17 cellular contexts compared by ENCODE assay signal in the genomic region with DNA sequence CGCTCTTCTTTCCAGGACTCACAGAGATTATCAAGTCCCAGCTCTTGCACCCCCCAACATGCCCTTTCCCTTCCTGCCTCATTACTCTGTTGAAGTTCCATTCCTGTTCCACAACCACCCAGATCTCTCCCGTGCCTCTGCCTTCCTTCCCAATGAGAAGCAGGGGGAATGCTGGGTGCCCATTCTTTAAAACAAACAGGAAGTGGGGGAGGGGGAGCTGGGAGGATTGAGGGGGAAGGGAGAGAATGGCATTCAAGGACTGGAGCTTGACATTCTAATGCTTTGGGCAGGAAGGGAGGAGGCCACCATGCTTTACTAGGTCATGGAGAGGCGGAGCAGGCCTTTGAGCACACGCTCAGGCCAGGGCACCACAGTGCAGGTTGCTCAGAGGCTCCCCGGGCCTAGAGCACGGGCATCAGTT.
DNase-seq lines count a peak whose midpoint lies in the region; ATAC-seq and TF ChIP-seq lines count a peak whose summit lies in the region.
"Had no signal": no experiment of that assay in that cellular context is flagged by ENCODE, and none has a peak within 500 bp of the region (broad histone marks: within the 10 kb centered on the region; RNA-seq: fewer than 3 reads in every experiment).

No MANE protein-coding gene starts in this region.

- peak overlapping the region; percentile 62 for H2BK5ac ChIP-seq in mesendoderm (ENCODE audit: low read length)

- H3K27ac Mint-ChIP-seq in CD4-positive, alpha-beta memory T cell, result peak overlapping the region in 5 of 7 donors; percentile 82 to 96 (median 85)
- peak overlapping the region; percentile 6 for H3K27ac Mint-ChIP-seq in activated T-helper 1 cell treated with anti-CD3 and anti-CD28 coated beads, Interleukin-12 subunit alpha, Interleukin-12 subunit beta, Interleukin-2, Interleukin-4 antibody, amounts not matched to agents 30 ng/mL and 10 ng/mL and 1 ng/mL, durations not matched to agents 14 hours and 24 hours and 36 hours
- H3K27ac Mint-ChIP-seq: activated naive CD8-positive, alpha-beta T cell treated with anti-CD3 and anti-CD28 coated beads, Interleukin-2, amount 10 ng/mL, durations not matched to agents 7 days and 5 days had no signal

- H3K4me3 Mint-ChIP-seq in CD4-positive, alpha-beta memory T cell, result peak overlapping the region in 3 of 8 donors; percentile 36 to 63 (median 38)
- H3K4me3 Mint-ChIP-seq in activated T-helper 1 cell treated with anti-CD3 and anti-CD28 coated beads, Interleukin-12 subunit alpha, Interleukin-12 subunit beta, Interleukin-2, Interleukin-4 antibody, amounts not matched to agents 30 ng/mL and 10 ng/mL and 1 ng/mL, durations not matched to agents 14 hours and 24 hours and 36 hours, result no peak overlapping the region
- H3K4me3 Mint-ChIP-seq: activated naive CD8-positive, alpha-beta T cell treated with anti-CD3 and anti-CD28 coated beads, Interleukin-2, amount 10 ng/mL, durations not matched to agents 7 days and 5 days; CD14-positive monocyte had no signal

- H3K79me1 ChIP-seq in mesendoderm (ENCODE audit: low read length), result no peaks in the 10 kb centered on the region

- no peak overlapping the region for H3K4ac ChIP-seq in mesendoderm (ENCODE audit: low read depth, low read length)

- H3K4me1 ChIP-seq in CD4-positive, alpha-beta memory T cell (ENCODE audit: insufficient read depth, low read length), result peaks cover 39% of the 10 kb centered on the region
- H3K4me1 ChIP-seq in HEK293 (ENCODE audit: control insufficient read depth, insufficient read depth, low read length) (peaks cover 6% of the 10 kb centered on the region; the same call in 1 of the 2 replicates), mesendoderm (ENCODE audit: control insufficient read depth, low read depth, low read length) (peaks cover 5% of the 10 kb centered on the region)

- no peak overlapping the region for H4K5ac ChIP-seq in mesendoderm (ENCODE audit: low read length)

- intact Hi-C loops in CD4-positive, alpha-beta memory T cell (cut with micrococcal nuclease), result no loop called here
- intact Hi-C loops in activated T-helper 1 cell treated with anti-CD3 and anti-CD28 coated beads, Interleukin-12 subunit alpha, Interleukin-12 subunit beta, Interleukin-2, Interleukin-4 antibody, amounts not matched to agents 30 ng/mL and 10 ng/mL and 1 ng/mL, durations not matched to agents 14 hours and 24 hours and 36 hours (cut with micrococcal nuclease), result no loop called here

- no peaks in the 10 kb centered on the region for H3K9me3 ChIP-seq in CD4-positive, alpha-beta memory T cell (ENCODE audit: control insufficient read depth in 1 of 2, low read length in 2 of 2)
- H3K9me3 ChIP-seq in HEK293 (ENCODE audit: control insufficient read depth, insufficient read depth, low read depth, low read length), result no peaks in the 10 kb centered on the region
- H3K9me3 ChIP-seq: heart right ventricle, SJCRH30, transverse colon had no signal

- no peaks in the 10 kb centered on the region for H3K9me3 Mint-ChIP-seq in CD4-positive, alpha-beta memory T cell
- H3K9me3 Mint-ChIP-seq in activated T-helper 1 cell treated with anti-CD3 and anti-CD28 coated beads, Interleukin-12 subunit alpha, Interleukin-12 subunit beta, Interleukin-2, Interleukin-4 antibody, amounts not matched to agents 30 ng/mL and 10 ng/mL and 1 ng/mL, durations not matched to agents 14 hours and 24 hours and 36 hours, result peaks cover 8% of the 10 kb centered on the region

- no CpG with 5 or more reads among the region's 6 CpGs for WGBS in mesendoderm (ENCODE audit: extremely low coverage, insufficient coverage, low lambda C conversion rate)

- DNase-seq in CD4-positive, alpha-beta memory T cell, result no peak
- DNase-seq in activated T-helper 1 cell treated with anti-CD3 and anti-CD28 coated beads, Interleukin-12 subunit alpha, Interleukin-12 subunit beta, Interleukin-2, Interleukin-4 antibody, amounts not matched to agents 30 ng/mL and 10 ng/mL and 1 ng/mL, durations not matched to agents 14 hours and 24 hours and 36 hours (ENCODE audit: low spot score), result no peak
- peak; percentile 94 for DNase-seq in mesendoderm
- no peak for DNase-seq in cortex of kidney (lab: John Stamatoyannopoulos, UW)
- DNase-seq in NCI-H526 (lab: John Stamatoyannopoulos, UW), result no peak
- DNase-seq: activated naive CD8-positive, alpha-beta T cell treated with anti-CD3 and anti-CD28 coated beads, Interleukin-2, amount 10 ng/mL, durations not matched to agents 7 days and 5 days; caudate nucleus; heart right ventricle; naive thymus-derived CD4-positive, alpha-beta T cell; SJCRH30; stimulated activated CD4-positive, alpha-beta T cell treated with anti-CD3 and anti-CD28 coated beads, Interleukin-4, amount 100 ng/mL, for 24 hours; transverse colon had no signal

- no peak overlapping the region for H3K27ac ChIP-seq in CD4-positive, alpha-beta memory T cell (ENCODE audit: low read depth, low read length)
- H3K27ac ChIP-seq in HEK293 (ENCODE audit: extremely low read depth, low read depth, low read length) (no peak overlapping the region), mesendoderm (ENCODE audit: low read depth, low read length) (no peak overlapping the region)
- H3K27ac ChIP-seq: heart right ventricle, SJCRH30 had no signal

- no peak for TF ChIP-seq CTCF in HEK293 (tag by site-specific recombination; IDR thresholded peaks at IDR 0.05)

- H3K36me3 Mint-ChIP-seq in CD4-positive, alpha-beta memory T cell, result no peaks in the 10 kb centered on the region
- peaks cover 5% of the 10 kb centered on the region for H3K36me3 Mint-ChIP-seq in activated T-helper 1 cell treated with anti-CD3 and anti-CD28 coated beads, Interleukin-12 subunit alpha, Interleukin-12 subunit beta, Interleukin-2, Interleukin-4 antibody, amounts not matched to agents 30 ng/mL and 10 ng/mL and 1 ng/mL, durations not matched to agents 14 hours and 24 hours and 36 hours (ENCODE audit: low read depth)

- POLR2A ChIA-PET in CD4-positive, alpha-beta memory T cell (lab: Charles Lee; ENCODE audit: partially characterized antibody), result interaction anchor here (0.8 to 3.6 kb wide), 7 partner anchors 8 to 283 kb away, joined by 3 to 17 read pairs (median 3); no protein-coding TSS in a partner anchor
- POLR2A ChIA-PET in HEK293 (lab: Yijun Ruan, JAX), result interaction anchor here (0.9 to 1.1 kb wide), 2 partner anchors 14 to 149 kb away, joined by 3 read pairs; no protein-coding TSS in a partner anchor

- CTCF ChIA-PET in CD4-positive, alpha-beta memory T cell (lab: Charles Lee; ENCODE audit: partially characterized antibody), result interaction anchor here (1.3 kb wide), 1 partner anchor 11 kb away, joined by 4 read pairs; no protein-coding TSS in a partner anchor
- CTCF ChIA-PET in HEK293 (lab: Yijun Ruan, JAX), result interaction anchor here (0.6 to 1.0 kb wide), 2 partner anchors 16 to 187 kb away, joined by 3 read pairs; no protein-coding TSS in a partner anchor

- H3K18ac ChIP-seq in mesendoderm (ENCODE audit: low read length), result peak overlapping the region; percentile 43

- H2AK5ac ChIP-seq in mesendoderm (ENCODE audit: low read length), result no peak overlapping the region

- no peak overlapping the region for H2BK15ac ChIP-seq in mesendoderm (replicated peaks; ENCODE audit: low read depth)

- H3K79me2 ChIP-seq in mesendoderm (ENCODE audit: control insufficient read depth, insufficient read depth, low read length), result no peaks in the 10 kb centered on the region

- H3K27me3 ChIP-seq in CD4-positive, alpha-beta memory T cell (ENCODE audit: insufficient read depth, low read length), result no peaks in the 10 kb centered on the region
- no peaks in the 10 kb centered on the region for H3K27me3 ChIP-seq in mesendoderm (ENCODE audit: insufficient read depth, low read length, poor library complexity)
- H3K27me3 ChIP-seq: heart right ventricle, SJCRH30, transverse colon had no signal

- no peak overlapping the region for H3K9ac ChIP-seq in mesendoderm (ENCODE audit: low read length)

- H2BK120ac ChIP-seq in mesendoderm (ENCODE audit: low read depth, low read length), result no peak overlapping the region

- H4K8ac ChIP-seq in mesendoderm (ENCODE audit: low read depth, low read length), result no peak overlapping the region

- H3K27me3 Mint-ChIP-seq in CD4-positive, alpha-beta memory T cell, result no peaks in the 10 kb centered on the region
- peaks cover 10% of the 10 kb centered on the region for H3K27me3 Mint-ChIP-seq in activated T-helper 1 cell treated with anti-CD3 and anti-CD28 coated beads, Interleukin-12 subunit alpha, Interleukin-12 subunit beta, Interleukin-2, Interleukin-4 antibody, amounts not matched to agents 30 ng/mL and 10 ng/mL and 1 ng/mL, durations not matched to agents 14 hours and 24 hours and 36 hours (ENCODE audit: insufficient read depth)

- H3K4me3 ChIP-seq in CD4-positive, alpha-beta memory T cell (ENCODE audit: low read length in 2 of 2), result no peak overlapping the region
- H3K4me3 ChIP-seq in HEK293 (ENCODE audit: low read depth, low read length) (no peak overlapping the region), mesendoderm (ENCODE audit: low read length) (no peak overlapping the region)
- H3K4me3 ChIP-seq: heart right ventricle, SJCRH30, transverse colon had no signal

- no peak overlapping the region for H3K23ac ChIP-seq in mesendoderm (ENCODE audit: low read length)

- peak overlapping the region; percentile 68 for H3K56ac ChIP-seq in mesendoderm (ENCODE audit: low read length)

- no peaks in the 10 kb centered on the region for H3K36me3 ChIP-seq in CD4-positive, alpha-beta memory T cell (ENCODE audit: insufficient read depth, low read length)
- no peaks in the 10 kb centered on the region for H3K36me3 ChIP-seq in HEK293 (ENCODE audit: control insufficient read depth in 2 of 2, insufficient read depth in 1 of 2, low read length in 2 of 2)
- H3K36me3 ChIP-seq in mesendoderm (ENCODE audit: control insufficient read depth, insufficient read depth, low read length), result no peaks in the 10 kb centered on the region
- H3K36me3 ChIP-seq: heart right ventricle, SJCRH30, transverse colon had no signal

- ATAC-seq in HG02970 (IDR thresholded peaks at IDR 0.05; ENCODE audit: low FRiP score, unreplicated experiment), result no peak
- ATAC-seq in GM19452 (IDR thresholded peaks at IDR 0.05; ENCODE audit: unreplicated experiment), result no peak
- ATAC-seq: left lobe of liver; naive thymus-derived CD4-positive, alpha-beta T cell had no signal

- no peak overlapping the region for H3K4me2 ChIP-seq in mesendoderm (ENCODE audit: low read length)

- peaks cover 24 to 52% (median 37%) of the 10 kb centered on the region in 4 donors for H3K4me1 Mint-ChIP-seq in CD4-positive, alpha-beta memory T cell
- peaks cover 70% of the 10 kb centered on the region for H3K4me1 Mint-ChIP-seq in activated T-helper 1 cell treated with anti-CD3 and anti-CD28 coated beads, Interleukin-12 subunit alpha, Interleukin-12 subunit beta, Interleukin-2, Interleukin-4 antibody, amounts not matched to agents 30 ng/mL and 10 ng/mL and 1 ng/mL, durations not matched to agents 14 hours and 24 hours and 36 hours (ENCODE audit: low read depth)

TF ChIP-seq in HEK293, 187 proteins besides CTCF, POLR2A, EP300 and RAD21 (continues in another document):
- TF ChIP-seq ZNF548 (tag by site-specific recombination; IDR thresholded peaks at IDR 0.05) (no peak), ZFP37 (tag by site-specific recombination; IDR thresholded peaks at IDR 0.05) (no peak)
